8 cellular contexts compared by ENCODE assay signal in the genomic region with DNA sequence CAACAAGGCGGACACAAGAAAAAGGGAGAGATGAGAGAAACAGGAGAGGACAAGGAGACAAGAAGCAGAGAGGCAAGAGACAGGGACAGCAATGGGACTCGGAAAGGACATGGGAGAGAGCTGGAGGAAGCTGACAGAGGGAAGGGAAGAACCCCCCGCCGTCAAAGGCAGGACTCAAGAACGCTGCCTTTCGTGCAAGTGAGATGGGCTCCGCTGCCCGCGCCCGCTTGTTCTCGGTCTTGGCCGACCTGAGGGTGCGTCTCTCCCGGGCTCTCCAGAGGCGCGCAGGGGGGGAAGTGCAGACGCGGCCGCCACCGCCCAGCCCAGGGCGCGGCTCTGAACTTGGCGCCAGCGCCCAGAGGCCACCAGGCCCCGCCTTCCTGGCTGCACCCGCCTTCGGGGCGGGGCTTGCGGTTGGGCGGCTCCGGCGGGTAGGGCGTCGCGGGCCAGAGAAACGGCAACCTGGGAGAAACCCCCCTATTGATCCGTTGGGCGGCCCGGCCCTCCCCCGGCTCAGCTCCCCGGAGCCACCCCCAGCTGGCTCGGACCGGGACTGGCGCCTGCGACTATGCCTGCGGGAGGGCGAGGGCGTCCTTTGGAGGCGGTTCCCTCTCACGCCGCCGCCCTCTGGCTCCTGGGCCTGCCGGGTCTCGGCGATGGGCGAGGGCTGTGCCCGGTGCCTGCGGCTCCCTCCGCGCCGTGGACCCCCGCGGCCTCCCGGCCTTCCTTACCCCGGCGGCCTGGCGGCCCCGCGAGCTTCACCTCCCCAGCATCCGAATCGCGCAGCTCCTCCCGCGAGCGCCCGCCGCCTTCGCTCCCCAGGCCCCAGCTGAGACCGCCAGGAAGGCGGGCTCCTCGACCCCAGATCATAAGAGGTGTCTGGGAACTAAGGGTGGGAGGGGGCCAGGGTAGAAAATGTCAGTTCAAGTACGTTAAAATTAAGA. TPM values are rescaled to one million over a fixed set of nuclear protein-coding genes. Genes with fewer than 3 reads are reported as not detected.
A peak's percentile ranks its signal among the peaks of the same experiment; 100 is the strongest.
DNase-seq lines count a peak whose midpoint lies in the region; ATAC-seq and TF ChIP-seq lines count a peak whose summit lies in the region.

No MANE protein-coding gene starts in this region.

- H3K4me3 ChIP-seq in colonic mucosa = peak overlapping the region; percentile 58

- peak overlapping the region; percentile 36 for H3K27ac ChIP-seq in colonic mucosa

- H3K9me3 ChIP-seq in colonic mucosa = no peaks in the 10 kb centered on the region

- intact Hi-C loops in colonic mucosa (cut with DNase I) = no loop called here

- no peak for TF ChIP-seq CTCF in colonic mucosa (IDR thresholded peaks at IDR 0.05)

- H3K27me3 ChIP-seq in colonic mucosa = no peaks in the 10 kb centered on the region

- H3K4me1 ChIP-seq in colonic mucosa = no peaks in the 10 kb centered on the region

- peak overlapping the region; percentile 66 to 91 for H3K9ac ChIP-seq in colonic mucosa (ENCODE audit: low read depth in 2 of 2, low read length in 2 of 2)

- H3K36me3 ChIP-seq in colonic mucosa = no peaks in the 10 kb centered on the region

- DNase-seq in 8988T (peak; percentile 78), NCI-H2196 (lab: John Stamatoyannopoulos, UW; ENCODE audit: unreplicated experiment) (peak; percentile 51), colonic mucosa (peak; percentile 91), left lobe of liver (ENCODE audit: low spot score) (peak; percentile 93)
- DNase-seq in activated CD4-positive, alpha-beta T cell treated with anti-CD3 and anti-CD28 coated beads for 24 hours (ENCODE audit: low read depth in 2 of 2) = peak; percentile 53 to 68
- DNase-seq in stimulated activated CD4-positive, alpha-beta T cell treated with anti-CD3 and anti-CD28 coated beads, Interleukin-2, amount 100 ng/mL, for 4 hours (ENCODE audit: low read depth) = peak; percentile 47

- ATAC-seq in GM18519 (IDR thresholded peaks at IDR 0.05; ENCODE audit: low FRiP score, unreplicated experiment) = peak; percentile 86
- peak; percentile 49 for ATAC-seq in HG03060 (IDR thresholded peaks at IDR 0.05; ENCODE audit: low read depth, unreplicated experiment)
- ATAC-seq in left lobe of liver = peak; percentile 86

RNA-seq across cellular contexts. Expression of a gene that starts 2.2 kb away (rescaled TPM):
- total RNA-seq in colonic mucosa (not detected), left lobe of liver (not detected)

Comparison
In these comparisons a context has a peak if more than half of its experiments do, and no peak if none do; other contexts are left out.
1. Peak in every context shown above with its lines: DNase-seq, ATAC-seq, H3K4me3 ChIP-seq and H3K27ac ChIP-seq.